8 cellular contexts compared by ENCODE assay signal in the genomic region with DNA sequence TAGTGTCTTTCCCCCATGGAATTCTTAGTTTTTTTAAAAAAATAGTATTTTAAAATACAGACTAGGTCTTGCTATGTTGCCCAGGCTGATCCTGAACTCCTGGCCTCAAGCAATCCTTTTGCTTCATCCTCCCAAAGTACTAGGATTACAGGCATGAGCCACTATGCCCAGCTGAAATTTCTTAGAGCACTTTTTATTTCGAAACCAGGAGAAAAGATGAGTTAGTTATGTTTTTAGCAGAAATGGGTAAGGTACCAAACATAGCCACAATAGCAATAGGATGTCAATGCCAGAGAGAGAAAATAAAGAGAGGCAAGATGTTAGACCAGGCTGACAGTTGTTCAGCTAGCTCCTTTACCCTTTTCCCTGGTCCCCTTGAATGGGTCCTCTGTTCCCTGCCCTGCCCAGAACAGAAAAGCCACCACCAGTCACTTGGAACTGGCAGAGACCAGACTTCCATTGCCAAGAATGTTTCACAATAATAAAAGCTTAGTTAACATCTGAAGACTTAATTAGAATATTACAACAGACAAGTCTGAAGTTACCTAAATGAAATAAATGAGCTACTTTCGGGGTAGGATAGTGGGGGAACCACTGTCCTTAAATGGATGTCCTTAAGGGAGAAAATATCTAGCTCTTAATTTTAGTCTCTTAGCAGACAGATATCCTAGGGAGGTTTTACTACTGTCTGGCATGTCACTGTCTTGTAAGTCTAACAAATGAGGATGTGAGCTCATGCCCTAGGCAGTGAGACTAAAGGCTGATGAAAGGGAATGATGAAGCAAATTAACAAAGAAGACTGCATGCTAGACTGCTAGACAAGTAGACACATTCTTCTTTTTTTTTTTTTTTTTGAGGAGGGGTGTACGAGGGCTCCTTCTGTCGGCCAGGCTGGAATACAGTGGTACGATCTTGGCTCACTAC. TPM values are rescaled to one million over a fixed set of nuclear protein-coding genes. Genes with fewer than 3 reads are reported as not detected.
A peak's percentile ranks its signal among the peaks of the same experiment; 100 is the strongest.
DNase-seq lines count a peak whose midpoint lies in the region; ATAC-seq and TF ChIP-seq lines count a peak whose summit lies in the region.

No MANE protein-coding gene starts in this region.

- H3K4me3 ChIP-seq in Panc1 (ENCODE audit: low read depth in 2 of 2, low read length in 2 of 2) (no peak overlapping the region), neutrophil (ENCODE audit: low read depth in 1 of 2, low read length in 1 of 2) (no peak overlapping the region)

- no peaks in the 10 kb centered on the region for H3K27me3 ChIP-seq in Panc1 (ENCODE audit: control insufficient read depth, insufficient read depth, low read length)
- no peaks in the 10 kb centered on the region for H3K27me3 ChIP-seq in neutrophil

- H3K36me3 ChIP-seq in Panc1 (ENCODE audit: control insufficient read depth, insufficient read depth, low read length) (no peaks in the 10 kb centered on the region), neutrophil (no peaks in the 10 kb centered on the region)

- POLR2A ChIA-PET in Panc1 (lab: Charles Lee) = no interaction called here

- DNase-seq in C1 segment of cervical spinal cord (lab: John Stamatoyannopoulos, UW) = peak in 12 of 14 donors; percentile 1 to 72 (median 36)
- no peak for DNase-seq in Panc1 (ENCODE audit: low read depth, low spot score)
- no peak for DNase-seq in SW480 (ENCODE audit: low spot score)
- no peak for DNase-seq in activated naive CD4-positive, alpha-beta T cell treated with anti-CD3 and anti-CD28 coated beads, Interleukin-2, amount 50 U/mL, for 16 hours
- DNase-seq in NCI-H2227 treated with DMSO at 0.1 percent for 48 hours (lab: John Stamatoyannopoulos, UW) = no peak

- 0 out of 2 replicates have a peak overlapping the region, but pooled peaks have one; percentile 30 for H3K27ac ChIP-seq in Panc1 (ENCODE audit: low read length)
- peak overlapping the region; percentile 29 for H3K27ac ChIP-seq in neutrophil

- no peaks in the 10 kb centered on the region for H3K9me3 ChIP-seq in Panc1 (ENCODE audit: control insufficient read depth, insufficient read depth, low read depth, low read length)
- no peaks in the 10 kb centered on the region for H3K9me3 ChIP-seq in neutrophil

- CTCF ChIA-PET in Panc1 (lab: Charles Lee) = no interaction called here

- in situ Hi-C loops in Panc1 (cut with HindIII; ENCODE audit: low pct_unique_long_range_greater_than_20kb, low sequenced_read_pairs) = no loop called here

- ATAC-seq in Panc1 = peak; percentile 56; the same call in 1 of the 2 replicates
- peak; percentile 79 for ATAC-seq in esophagus mucosa
- ATAC-seq in GM21529 (IDR thresholded peaks at IDR 0.05; ENCODE audit: unreplicated experiment) = no peak

- TF ChIP-seq CTCF in Panc1 (IDR thresholded peaks at IDR 0.05) (no peak), neutrophil (IDR thresholded peaks at IDR 0.05) (no peak)

- intact Hi-C loops in Panc1 (cut with micrococcal nuclease; ENCODE audit: unreplicated experiment) = no loop called here

- BruUV-seq in Panc1 (replicated peaks; lab: Mats Ljungman, UMichigan) = no TSS peak

- H3K4me1 ChIP-seq in Panc1 (ENCODE audit: control insufficient read depth, insufficient read depth, low read length) (no peaks in the 10 kb centered on the region), neutrophil (ENCODE audit: control insufficient read depth in 1 of 2, insufficient read depth in 1 of 2, low read depth in 1 of 2, low read length in 1 of 2) (peaks cover 8 to 12% of the 10 kb centered on the region in 2 experiments)

RNA-seq across cellular contexts. Expression of a gene that starts 54.2 kb away (rescaled TPM):
- total RNA-seq in Panc1 (2021; ENCODE audit: unreplicated experiment) (38.3 TPM), esophagus mucosa (6.2 TPM)
- 7.1 TPM for polyA plus RNA-seq in Panc1 (2012; ENCODE audit: insufficient read length)

Comparison
In these comparisons a context has a peak if more than half of its experiments do, and no peak if none do; other contexts are left out.
1. DNase-seq: peak in C1 segment of cervical spinal cord (12 of 14); none in Panc1 (single experiment), SW480 (single experiment), activated naive CD4-positive, alpha-beta T cell treated with anti-CD3 and anti-CD28 coated beads, Interleukin-2, amount 50 U/mL, for 16 hours (single experiment) and NCI-H2227 treated with DMSO at 0.1 percent for 48 hours (single experiment).